In genomic region chr7:22591271-22591670, GRCh38 we compare ENCODE assay signal across 23 cellular contexts.
"Had no signal": no experiment of that assay in that cellular context is flagged by ENCODE, and none has a peak within 500 bp of the region (broad histone marks: within the 10 kb centered on the region; RNA-seq: fewer than 3 reads in every experiment).

No MANE protein-coding gene starts in this region.

- H3K36me3 Mint-ChIP-seq: activated CD8-positive, alpha-beta memory T cell treated with anti-CD3 and anti-CD28 coated beads, Interleukin-2, amount 10 ng/mL, durations not matched to agents 7 days and 5 days; T-cell had no signal

- H3K27ac ChIP-seq: body of pancreas, hepatocyte, neutrophil, spleen, upper lobe of right lung had no signal

- H3K4me3 Mint-ChIP-seq: activated B cell treated with CpG ODN at 0.5 μM for 24 hours; activated CD4-positive, alpha-beta memory T cell treated with anti-CD3 and anti-CD28 coated beads, Interleukin-2, amount 10 ng/mL, durations not matched to agents 7 days and 5 days; activated CD8-positive, alpha-beta memory T cell treated with anti-CD3 and anti-CD28 coated beads, Interleukin-2, amount 10 ng/mL, durations not matched to agents 7 days and 5 days; activated naive CD8-positive, alpha-beta T cell treated with anti-CD3 and anti-CD28 coated beads, Interleukin-2, amount 10 ng/mL, durations not matched to agents 7 days and 5 days; activated T-helper 17 cell treated with anti-CD3 and anti-CD28 coated beads, Interleukin-2, amount 50 U/mL, for 72 hours; natural killer cell treated with Interleukin-12 subunit alpha and Interleukin-12 subunit beta and Interleukin-15 and Interleukin-18, amount 100 ng/mL, for 72 hours; stimulated activated memory B cell treated with anti-CD40 and anti-IgM and Interleukin-4, amounts not matched to agents 10 μg/mL and 1 μg/mL and 100 μg/mL, for 72 hours; T-cell had no signal

- H3K79me2 ChIP-seq: hepatocyte had no signal

- H3K9me3 Mint-ChIP-seq: activated B cell treated with CpG ODN at 0.5 μM for 24 hours; activated CD4-positive, alpha-beta memory T cell treated with anti-CD3 and anti-CD28 coated beads, Interleukin-2, amount 10 ng/mL, durations not matched to agents 7 days and 5 days; activated T-helper 17 cell treated with anti-CD3 and anti-CD28 coated beads, Interleukin-2, amount 50 U/mL, for 72 hours; stimulated activated memory B cell treated with anti-CD40 and anti-IgM and Interleukin-4, amounts not matched to agents 10 μg/mL and 1 μg/mL and 100 μg/mL, for 72 hours; T-cell had no signal

- H3K36me3 ChIP-seq: lower lobe of right lung, neutrophil, sigmoid colon, spleen, upper lobe of right lung had no signal

- FAIRE-seq: colon had no signal

- H3K4me3 ChIP-seq: body of pancreas, hepatocyte, lower lobe of right lung, sigmoid colon, spleen, testis, upper lobe of right lung had no signal

- H2AFZ ChIP-seq: hepatocyte had no signal

- H3K27ac Mint-ChIP-seq: activated B cell treated with CpG ODN at 0.5 μM for 24 hours; activated CD4-positive, alpha-beta memory T cell treated with anti-CD3 and anti-CD28 coated beads, Interleukin-2, amount 10 ng/mL, durations not matched to agents 7 days and 5 days; activated CD8-positive, alpha-beta memory T cell treated with anti-CD3 and anti-CD28 coated beads, Interleukin-2, amount 10 ng/mL, durations not matched to agents 7 days and 5 days; activated naive CD8-positive, alpha-beta T cell treated with anti-CD3 and anti-CD28 coated beads, Interleukin-2, amount 10 ng/mL, durations not matched to agents 7 days and 5 days; activated T-helper 17 cell treated with anti-CD3 and anti-CD28 coated beads, Interleukin-2, amount 50 U/mL, for 72 hours; natural killer cell treated with Interleukin-12 subunit alpha and Interleukin-12 subunit beta and Interleukin-15 and Interleukin-18, amount 100 ng/mL, for 72 hours; stimulated activated memory B cell treated with anti-CD40 and anti-IgM and Interleukin-4, amounts not matched to agents 10 μg/mL and 1 μg/mL and 100 μg/mL, for 72 hours; T-cell had no signal

- ATAC-seq: activated CD8-positive, alpha-beta memory T cell treated with anti-CD3 and anti-CD28 coated beads, Interleukin-2, amount 10 ng/mL, durations not matched to agents 7 days and 5 days; activated T-helper 17 cell treated with anti-CD3 and anti-CD28 coated beads, Interleukin-2, amount 50 U/mL, for 72 hours; body of pancreas; left cardiac atrium; lower lobe of right lung; natural killer cell treated with Interleukin-12 subunit alpha and Interleukin-12 subunit beta and Interleukin-15 and Interleukin-18, amount 100 ng/mL, for 72 hours; stimulated activated memory B cell treated with anti-CD40 and anti-IgM and Interleukin-4, amounts not matched to agents 10 μg/mL and 1 μg/mL and 100 μg/mL, for 72 hours; T-cell; upper lobe of right lung had no signal

- H3K27me3 Mint-ChIP-seq: activated B cell treated with CpG ODN at 0.5 μM for 24 hours; stimulated activated memory B cell treated with anti-CD40 and anti-IgM and Interleukin-4, amounts not matched to agents 10 μg/mL and 1 μg/mL and 100 μg/mL, for 72 hours had no signal

- H3K27me3 ChIP-seq: body of pancreas, hepatocyte, sigmoid colon, spleen, testis, upper lobe of right lung had no signal

- H3K9me3 ChIP-seq: body of pancreas, lower lobe of right lung, neutrophil, sigmoid colon, spleen, testis, upper lobe of right lung had no signal

- H3K4me2 ChIP-seq: hepatocyte had no signal

- DNase-seq: activated B cell treated with CpG ODN at 0.5 μM for 24 hours; activated CD4-positive, alpha-beta memory T cell treated with anti-CD3 and anti-CD28 coated beads, Interleukin-2, amount 10 ng/mL, durations not matched to agents 7 days and 5 days; activated CD4-positive, alpha-beta T cell treated with anti-CD3 and anti-CD28 coated beads for 48 hours; activated CD8-positive, alpha-beta memory T cell treated with anti-CD3 and anti-CD28 coated beads, Interleukin-2, amount 10 ng/mL, durations not matched to agents 7 days and 5 days; activated naive CD4-positive, alpha-beta T cell; activated naive CD8-positive, alpha-beta T cell treated with anti-CD3 and anti-CD28 coated beads, Interleukin-2, amount 10 ng/mL, durations not matched to agents 7 days and 5 days; amygdala; body of pancreas; caudate nucleus; left cardiac atrium; lower lobe of right lung; sigmoid colon; spleen; stimulated activated CD4-positive, alpha-beta T cell treated with anti-CD3 and anti-CD28 coated beads, Interleukin-4, amount 100 ng/mL, for 4 hours; T-cell; testis; upper lobe of right lung had no signal
